8 cellular contexts compared by ENCODE assay signal in the genomic region with DNA sequence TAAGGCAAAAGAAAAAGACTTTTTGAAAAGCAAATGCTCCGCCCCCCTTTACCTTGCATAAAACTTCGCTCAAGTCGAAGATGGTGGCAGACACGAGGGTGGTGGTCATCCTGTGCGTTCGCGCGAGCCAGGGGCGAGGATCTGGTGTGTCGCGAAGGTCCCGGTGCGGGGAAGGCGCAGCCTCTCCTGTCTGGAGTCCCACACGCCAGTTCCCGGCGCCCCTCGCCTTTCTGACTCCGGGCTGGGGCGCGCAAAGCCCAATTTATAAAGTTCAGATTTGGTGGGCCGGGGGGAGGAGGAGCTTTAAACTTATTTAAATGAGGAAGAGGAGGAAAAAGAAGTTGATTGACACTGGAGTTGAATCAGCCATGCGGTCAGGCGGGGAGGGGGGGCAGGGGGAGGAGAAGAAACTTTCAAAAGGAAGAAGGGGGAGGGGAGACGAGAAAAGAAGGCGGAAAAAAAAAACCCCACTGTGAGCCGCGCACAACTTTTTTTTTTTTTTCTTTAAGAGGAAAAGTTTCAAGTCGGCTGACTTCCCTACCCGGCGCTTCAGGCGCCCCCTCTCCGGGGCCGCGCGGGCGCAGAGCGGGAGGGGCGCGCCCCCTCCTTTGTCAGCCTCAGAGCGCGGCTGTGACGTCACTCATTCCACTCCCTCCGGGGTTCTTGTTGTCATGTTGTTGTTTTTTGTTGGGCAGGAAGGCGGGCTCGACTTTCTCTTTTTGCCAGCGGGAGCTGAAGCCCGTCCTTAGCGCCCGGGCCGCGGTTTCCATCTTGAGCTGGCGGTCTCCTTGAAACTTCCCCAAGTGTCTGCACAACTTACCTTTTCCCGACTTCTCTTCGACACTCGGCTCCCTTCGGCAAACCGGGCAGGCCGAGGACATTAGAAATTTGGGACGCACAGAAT. TPM values are rescaled to one million over a fixed set of nuclear protein-coding genes. Genes with fewer than 3 reads are reported as not detected.
DNase-seq lines count a peak whose midpoint lies in the region; ATAC-seq and TF ChIP-seq lines count a peak whose summit lies in the region.

Gene ZFP36L1 (minus strand): TSS at position 238 of the 904 bp plus-strand sequence. CDS start 129 bp downstream, at position 109.

- H3K9me3 ChIP-seq in neuron (ENCODE audit: low read length) (no peaks in the 10 kb centered on the region), stomach smooth muscle (ENCODE audit: control insufficient read depth in 2 of 2, low read length in 2 of 2) (no peaks in the 10 kb centered on the region)

- H3K27ac ChIP-seq in foreskin keratinocyte = peak within 1 kb of the TSS; percentile 99
- H3K27ac ChIP-seq in stomach smooth muscle (ENCODE audit: low read length) = peak within 1 kb of the TSS; percentile 100

- TF ChIP-seq CTCF in foreskin keratinocyte (conservative IDR thresholded peaks at IDR 0.05) = peak; percentile 15

- peak within 1 kb of the TSS; percentile 96 to 100 for H3K9ac ChIP-seq in stomach smooth muscle (ENCODE audit: low read length in 2 of 2)

- H3K4me1 ChIP-seq in foreskin keratinocyte (no peaks in the 10 kb centered on the region), neuron (ENCODE audit: insufficient read depth, low read length) (peaks cover 42% of the 10 kb centered on the region), stomach smooth muscle (ENCODE audit: control insufficient read depth, insufficient read depth, low read length) (peaks cover 25% of the 10 kb centered on the region)

- ATAC-seq in GM19023 (IDR thresholded peaks at IDR 0.05; ENCODE audit: unreplicated experiment) = peak; percentile 31
- peak; percentile 35 for ATAC-seq in HG03521 (IDR thresholded peaks at IDR 0.05; ENCODE audit: unreplicated experiment)
- peak; percentile 47 for ATAC-seq in foreskin keratinocyte

- no peak within 1 kb of the TSS for H2AFZ ChIP-seq in neuron (ENCODE audit: low read depth, low read length)

- H3K4me3 ChIP-seq in neuron (ENCODE audit: low read length) (peak within 1 kb of the TSS; percentile 99), stomach smooth muscle (ENCODE audit: low read length in 2 of 2) (peak within 1 kb of the TSS; percentile 95 to 100)

- peak; percentile 92 for DNase-seq in AG08395 (ENCODE audit: low spot score)
- peak; percentile 84 for DNase-seq in SIG-M5 treated with dmso at 0.1 percent for 504 hours (lab: John Stamatoyannopoulos, UW; ENCODE audit: unreplicated experiment)
- peak; percentile 89 for DNase-seq in activated naive CD4-positive, alpha-beta T cell treated with Interleukin-2 at 50 U/mL for 16 hours
- peak; percentile 88 to 94 for DNase-seq in foreskin keratinocyte

- H3K27me3 ChIP-seq in foreskin keratinocyte = no peaks in the 10 kb centered on the region
- H3K27me3 ChIP-seq in neuron (ENCODE audit: insufficient read depth, low read length) = no peaks in the 10 kb centered on the region
- H3K27me3 ChIP-seq in stomach smooth muscle (ENCODE audit: control insufficient read depth in 1 of 2, insufficient read depth in 2 of 2, low read length in 2 of 2) = no peaks in the 10 kb centered on the region

- H3K36me3 ChIP-seq in neuron (ENCODE audit: insufficient read depth, low read length) = peaks cover 33% of the 10 kb centered on the region
- peaks cover 29 to 38% of the 10 kb centered on the region in 2 donors for H3K36me3 ChIP-seq in stomach smooth muscle (ENCODE audit: control insufficient read depth in 2 of 2, insufficient read depth in 2 of 2, low read length in 2 of 2)

RNA-seq across cellular contexts. Expression of gene ZFP36L1, which starts in this region (rescaled TPM):
- total RNA-seq in foreskin keratinocyte = 169 and 246 TPM in 2 replicates
- 108 and 116 TPM in 2 replicates for polyA plus RNA-seq in foreskin keratinocyte

Comparison
In these comparisons a context has a peak if more than half of its experiments do, and no peak if none do; other contexts are left out.
1. Peak in every context shown above with its lines: DNase-seq, ATAC-seq, H3K4me3 ChIP-seq and H3K27ac ChIP-seq.